In genomic region chr16:11686713-11687112, GRCh38 we compare ENCODE assay signal across 21 cellular contexts. TPM values are rescaled to one million over a fixed set of nuclear protein-coding genes. Genes with fewer than 3 reads are reported as not detected.
DNase-seq lines count a peak whose midpoint lies in the region; ATAC-seq, FAIRE-seq and TF ChIP-seq lines count a peak whose summit lies in the region.
"Had no signal": no experiment of that assay in that cellular context is flagged by ENCODE, and none has a peak within 500 bp of the region (broad histone marks: within the 10 kb centered on the region; RNA-seq: fewer than 3 reads in every experiment).

No MANE protein-coding gene starts in this region.

- ATAC-seq in gastroesophageal sphincter = no peak
- ATAC-seq in GM19328 (IDR thresholded peaks at IDR 0.05; ENCODE audit: unreplicated experiment) = no peak
- ATAC-seq: natural killer cell treated with Interleukin-12 subunit alpha and Interleukin-12 subunit beta and Interleukin-15 and Interleukin-18, amount 100 ng/mL, for 72 hours; stimulated activated naive CD8-positive, alpha-beta T cell treated with anti-CD3 and anti-CD28 coated beads, Interleukin-15, amount 100 ng/mL, for 72 hours had no signal

- H3K9me3 ChIP-seq in SJSA1 (replicated peaks) (no peaks in the 10 kb centered on the region), gastroesophageal sphincter (no peaks in the 10 kb centered on the region), transverse colon (no peaks in the 10 kb centered on the region)

- 33 to 47% methylated on average over 4 to 5 of the region's 5 CpGs for WGBS in gastroesophageal sphincter (ENCODE audit: low coverage in 1 of 2), 2 donors
- WGBS in transverse colon (ENCODE audit: low coverage in 1 of 2), 2 donors = 59 to 74% methylated on average over 4 to 5 of the region's 5 CpGs

- no peak for DNase-seq in activated T-cell treated with anti-CD3 and anti-CD28 coated beads, Interleukin-2, amount 50 U/mL, for 24 hours
- no peak for DNase-seq in activated T-cell treated with anti-CD3 and anti-CD28 coated beads, Interleukin-2, amount 50 U/mL, for 1 hour
- no peak for DNase-seq in SJSA1 (ENCODE audit: low read depth in 1 of 2, low spot score in 2 of 2)
- DNase-seq in transverse colon = no peak
- DNase-seq in RCC 7860 (ENCODE audit: low spot score) = no peak
- no peak for DNase-seq in activated T-helper 1 cell treated with anti-CD3 and anti-CD28 coated beads, Interleukin-12 subunit alpha, Interleukin-12 subunit beta, Interleukin-2, Interleukin-4 antibody, amounts not matched to agents 30 ng/mL and 10 ng/mL and 1 ng/mL, durations not matched to agents 14 hours and 24 hours and 36 hours (ENCODE audit: low spot score)
- DNase-seq: 8988T; activated CD4-positive, alpha-beta T cell treated with anti-CD3 and anti-CD28 coated beads for 48 hours; activated gamma-delta T cell treated with Interleukin-2 at 50 U/mL for 16 hours; aorta; glutamatergic neuron; NCI-H1417; NCI-H524; stimulated activated CD4-positive, alpha-beta T cell treated with anti-CD3 and anti-CD28 coated beads, Interleukin-2, amount 100 ng/mL, for 24 hours; stimulated activated naive CD8-positive, alpha-beta T cell treated with anti-CD3 and anti-CD28 coated beads, Interleukin-15, amount 100 ng/mL, for 72 hours had no signal

- H3K27me3 Mint-ChIP-seq in activated T-cell treated with anti-CD3 and anti-CD28 coated beads, Interleukin-2, amount 50 U/mL, for 24 hours = no peaks in the 10 kb centered on the region
- H3K27me3 Mint-ChIP-seq in activated T-helper 1 cell treated with anti-CD3 and anti-CD28 coated beads, Interleukin-12 subunit alpha, Interleukin-12 subunit beta, Interleukin-2, Interleukin-4 antibody, amounts not matched to agents 30 ng/mL and 10 ng/mL and 1 ng/mL, durations not matched to agents 14 hours and 24 hours and 36 hours (ENCODE audit: insufficient read depth) = no peaks in the 10 kb centered on the region
- H3K27me3 Mint-ChIP-seq: natural killer cell treated with Interleukin-12 subunit alpha and Interleukin-12 subunit beta and Interleukin-15 and Interleukin-18, amount 100 ng/mL, for 72 hours; stimulated activated naive CD8-positive, alpha-beta T cell treated with anti-CD3 and anti-CD28 coated beads, Interleukin-15, amount 100 ng/mL, for 72 hours; type B pancreatic cell had no signal

- peaks cover 97% of the 10 kb centered on the region for H3K36me3 Mint-ChIP-seq in activated T-cell treated with anti-CD3 and anti-CD28 coated beads, Interleukin-2, amount 50 U/mL, for 24 hours (ENCODE audit: low read depth)
- H3K36me3 Mint-ChIP-seq in activated T-helper 1 cell treated with anti-CD3 and anti-CD28 coated beads, Interleukin-12 subunit alpha, Interleukin-12 subunit beta, Interleukin-2, Interleukin-4 antibody, amounts not matched to agents 30 ng/mL and 10 ng/mL and 1 ng/mL, durations not matched to agents 14 hours and 24 hours and 36 hours (ENCODE audit: low read depth) = peaks cover 56% of the 10 kb centered on the region

- peaks cover 45% of the 10 kb centered on the region for H3K4me1 Mint-ChIP-seq in activated T-cell treated with anti-CD3 and anti-CD28 coated beads, Interleukin-2, amount 50 U/mL, for 24 hours (ENCODE audit: low read depth)
- H3K4me1 Mint-ChIP-seq in activated T-helper 1 cell treated with anti-CD3 and anti-CD28 coated beads, Interleukin-12 subunit alpha, Interleukin-12 subunit beta, Interleukin-2, Interleukin-4 antibody, amounts not matched to agents 30 ng/mL and 10 ng/mL and 1 ng/mL, durations not matched to agents 14 hours and 24 hours and 36 hours (ENCODE audit: low read depth) = peaks cover 43% of the 10 kb centered on the region

- FAIRE-seq in RCC 7860 (lab: Jason Lieb, UNC) = no peak
- FAIRE-seq: G401.6 had no signal

- H3K27ac ChIP-seq in SJSA1 (peak overlapping the region; percentile 30), gastroesophageal sphincter (peak overlapping the region in 3 of 4 donors; percentile 45 to 70 (median 60)), transverse colon (peak overlapping the region; percentile 6 to 51 (median 27))
- H3K27ac ChIP-seq: parathyroid adenoma had no signal

- no peak overlapping the region for H3K4me3 Mint-ChIP-seq in activated T-cell treated with anti-CD3 and anti-CD28 coated beads, Interleukin-2, amount 50 U/mL, for 24 hours
- no peak overlapping the region for H3K4me3 Mint-ChIP-seq in activated T-helper 1 cell treated with anti-CD3 and anti-CD28 coated beads, Interleukin-12 subunit alpha, Interleukin-12 subunit beta, Interleukin-2, Interleukin-4 antibody, amounts not matched to agents 30 ng/mL and 10 ng/mL and 1 ng/mL, durations not matched to agents 14 hours and 24 hours and 36 hours
- H3K4me3 Mint-ChIP-seq: natural killer cell treated with Interleukin-12 subunit alpha and Interleukin-12 subunit beta and Interleukin-15 and Interleukin-18, amount 100 ng/mL, for 72 hours; stimulated activated naive CD8-positive, alpha-beta T cell treated with anti-CD3 and anti-CD28 coated beads, Interleukin-15, amount 100 ng/mL, for 72 hours; type B pancreatic cell had no signal

- H3K27me3 ChIP-seq in SJSA1 (replicated peaks) = no peaks in the 10 kb centered on the region
- no peaks in the 10 kb centered on the region for H3K27me3 ChIP-seq in gastroesophageal sphincter
- H3K27me3 ChIP-seq in transverse colon = no peaks in the 10 kb centered on the region

- H3K4me3 ChIP-seq in SJSA1 (no peak overlapping the region), gastroesophageal sphincter (no peak overlapping the region), transverse colon (no peak overlapping the region)

- no peaks in the 10 kb centered on the region for H3K9me3 Mint-ChIP-seq in activated T-cell treated with anti-CD3 and anti-CD28 coated beads, Interleukin-2, amount 50 U/mL, for 24 hours
- H3K9me3 Mint-ChIP-seq in activated T-helper 1 cell treated with anti-CD3 and anti-CD28 coated beads, Interleukin-12 subunit alpha, Interleukin-12 subunit beta, Interleukin-2, Interleukin-4 antibody, amounts not matched to agents 30 ng/mL and 10 ng/mL and 1 ng/mL, durations not matched to agents 14 hours and 24 hours and 36 hours = no peaks in the 10 kb centered on the region
- H3K9me3 Mint-ChIP-seq: natural killer cell treated with Interleukin-12 subunit alpha and Interleukin-12 subunit beta and Interleukin-15 and Interleukin-18, amount 100 ng/mL, for 72 hours; stimulated activated naive CD8-positive, alpha-beta T cell treated with anti-CD3 and anti-CD28 coated beads, Interleukin-15, amount 100 ng/mL, for 72 hours; type B pancreatic cell had no signal

- TF ChIP-seq POLR2A in gastroesophageal sphincter (IDR thresholded peaks at IDR 0.05) (no peak), transverse colon (IDR thresholded peaks at IDR 0.05) (no peak)

- intact Hi-C loops in transverse colon (cut with DNase I; ENCODE audit: low total_unique reads) = no loop called here
- intact Hi-C loops in activated T-helper 1 cell treated with anti-CD3 and anti-CD28 coated beads, Interleukin-12 subunit alpha, Interleukin-12 subunit beta, Interleukin-2, Interleukin-4 antibody, amounts not matched to agents 30 ng/mL and 10 ng/mL and 1 ng/mL, durations not matched to agents 14 hours and 24 hours and 36 hours (cut with micrococcal nuclease) = no loop called here

- TF ChIP-seq CTCF in gastroesophageal sphincter (IDR thresholded peaks at IDR 0.05) (no peak), transverse colon (IDR thresholded peaks at IDR 0.05) (no peak)

- in situ Hi-C loops in transverse colon (cut with MboI; ENCODE audit: low pct_ligation_motif_present in 1 of 4, low pct_unique_long_range_greater_than_20kb in 1 of 4, low sequenced_read_pairs in 3 of 4) = no loop called here

- peaks cover 57% of the 10 kb centered on the region for H3K36me3 ChIP-seq in SJSA1
- H3K36me3 ChIP-seq in gastroesophageal sphincter = peaks cover 0 to 70% of the 10 kb centered on the region in 2 donors
- H3K36me3 ChIP-seq in transverse colon = peaks cover 0 to 57% (median 24%) of the 10 kb centered on the region in 4 donors

- TF ChIP-seq EP300 in gastroesophageal sphincter (IDR thresholded peaks at IDR 0.05) = no peak
- TF ChIP-seq EP300 in transverse colon (IDR thresholded peaks at IDR 0.05; ENCODE audit: low read depth) = no peak

- H3K4me1 ChIP-seq in SJSA1 (replicated peaks) (peaks cover 43% of the 10 kb centered on the region), gastroesophageal sphincter (peaks cover 0 to 71% (median 34%) of the 10 kb centered on the region in 3 donors), transverse colon (peaks cover 19 to 26% (median 23%) of the 10 kb centered on the region in 4 donors)

- H3K27ac Mint-ChIP-seq in activated T-cell treated with anti-CD3 and anti-CD28 coated beads, Interleukin-2, amount 50 U/mL, for 24 hours = peak overlapping the region; percentile 53
- no peak overlapping the region for H3K27ac Mint-ChIP-seq in activated T-helper 1 cell treated with anti-CD3 and anti-CD28 coated beads, Interleukin-12 subunit alpha, Interleukin-12 subunit beta, Interleukin-2, Interleukin-4 antibody, amounts not matched to agents 30 ng/mL and 10 ng/mL and 1 ng/mL, durations not matched to agents 14 hours and 24 hours and 36 hours
- H3K27ac Mint-ChIP-seq: type B pancreatic cell had no signal

RNA-seq across cellular contexts. Expression of gene SNN, which starts 18.5 kb away (rescaled TPM):
- 10.1 and 11.5 TPM in 2 replicates for total RNA-seq in SJSA1 (2014; rRNA removed; shearing (Covaris generic))
- total RNA-seq in gastroesophageal sphincter (10 to 100 TPM; 34.6 to 40.3 (median 39.7) TPM), transverse colon (10 to 100 TPM in 2 of 4 donors, 1 to 10 TPM in 2; 4.9 to 12.3 (median 8.6) TPM)
- total RNA-seq in activated T-helper 1 cell treated with anti-CD3 and anti-CD28 coated beads, Interleukin-12 subunit alpha, Interleukin-12 subunit beta, Interleukin-2, Interleukin-4 antibody, amounts not matched to agents 30 ng/mL and 10 ng/mL and 1 ng/mL, durations not matched to agents 14 hours and 24 hours and 36 hours = 7.3 and 7.9 TPM in 2 replicates

RNA-seq across cellular contexts. Expression of gene TXNDC11, which starts 55.9 kb away (rescaled TPM):
- 22.1 and 29.7 TPM in 2 replicates for total RNA-seq in SJSA1 (2014; rRNA removed; shearing (Covaris generic))
- 10 to 100 TPM; 30.2 to 53.5 (median 46.4) TPM for total RNA-seq in gastroesophageal sphincter
- total RNA-seq in transverse colon = 100 to 1,000 TPM in 1 of 4 donors, 10 to 100 TPM in 3; 66.8 to 105 (median 71.1) TPM
- 52.7 and 55.9 TPM in 2 replicates for total RNA-seq in activated T-helper 1 cell treated with anti-CD3 and anti-CD28 coated beads, Interleukin-12 subunit alpha, Interleukin-12 subunit beta, Interleukin-2, Interleukin-4 antibody, amounts not matched to agents 30 ng/mL and 10 ng/mL and 1 ng/mL, durations not matched to agents 14 hours and 24 hours and 36 hours
